ENCODE assay signal across 1 cellular context in genomic region chr16:47141773-47142468, GRCh38.
TF ChIP-seq lines count a peak whose summit lies in the region.

No MANE protein-coding gene starts in this region.

TF ChIP-seq in GM12878, 131 proteins besides CTCF, POLR2A, EP300 and RAD21 (continued from another document and continues in another):
- TF ChIP-seq ZBTB40 (IDR thresholded peaks at IDR 0.05; ENCODE audit: borderline replicate concordance) (no peak), PAX8 (IDR thresholded peaks at IDR 0.05) (no peak), BHLHE40 (IDR thresholded peaks at IDR 0.05; ENCODE audit: borderline replicate concordance in 1 of 2, low read depth in 2 of 2, low read length in 1 of 2) (peak in 1 of 2 experiments; percentile 38; a peak in 1 of 4 replicates), KLF5 (IDR thresholded peaks at IDR 0.05; ENCODE audit: partially characterized antibody) (no peak), E4F1 (IDR thresholded peaks at IDR 0.05; ENCODE audit: borderline replicate concordance, partially characterized antibody) (no peak), BACH1 (IDR thresholded peaks at IDR 0.05; ENCODE audit: borderline replicate concordance) (no peak), EZH2 (IDR thresholded peaks at IDR 0.05; ENCODE audit: borderline replicate concordance, control insufficient read depth, low read depth, low read length) (no peak), NBN (IDR thresholded peaks at IDR 0.05) (peak; percentile 58; the same call in 1 of the 2 replicates), ZNF687 (IDR thresholded peaks at IDR 0.05) (no peak), TBL1XR1 (IDR thresholded peaks at IDR 0.05; ENCODE audit: low read depth, low read length) (no peak), SKIL (IDR thresholded peaks at IDR 0.05; ENCODE audit: low read depth, poor library complexity, severe bottlenecking) (peak; percentile 37), LARP7 (IDR thresholded peaks at IDR 0.05) (no peak), TCF7 (IDR thresholded peaks at IDR 0.05; ENCODE audit: borderline replicate concordance) (no peak), KAT2A (conservative IDR thresholded peaks at IDR 0.05; ENCODE audit: control insufficient read depth, low read depth, low read length) (no peak), TCF3 (IDR thresholded peaks at IDR 0.05; ENCODE audit: borderline replicate concordance, insufficient read depth, low read depth, low read length) (no peak), JUND (IDR thresholded peaks at IDR 0.05; ENCODE audit: low read depth, low read length) (no peak), HCFC1 (IDR thresholded peaks at IDR 0.05; ENCODE audit: low read length) (peak; percentile 32; the same call in 1 of the 2 replicates), NR2C1 (IDR thresholded peaks at IDR 0.05) (no peak), ZNF217 (IDR thresholded peaks at IDR 0.05) (no peak), RCOR1 (conservative IDR thresholded peaks at IDR 0.05; ENCODE audit: low read depth, low read length) (0 out of 2 replicates have a peak, but pooled peaks have one; percentile 50), TAF1 (IDR thresholded peaks at IDR 0.05; ENCODE audit: borderline replicate concordance, low read depth, low read length) (peak; percentile 20; the same call in 1 of the 2 replicates), CEBPB (IDR thresholded peaks at IDR 0.05; ENCODE audit: borderline replicate concordance in 1 of 2, low read depth in 2 of 2, low read length in 2 of 2) (no peak), MYC (IDR thresholded peaks at IDR 0.05; ENCODE audit: insufficient read depth, insufficient read length, insufficient replicate concordance, low read length, severe bottlenecking) (peak; percentile 66), TARDBP (IDR thresholded peaks at IDR 0.05; ENCODE audit: borderline replicate concordance) (no peak), MEF2A (IDR thresholded peaks at IDR 0.05; ENCODE audit: insufficient read depth, low read depth, low read length) (no peak), PML (IDR thresholded peaks at IDR 0.05; ENCODE audit: low read length) (peak; percentile 30; the same call in 1 of the 2 replicates), MTA2 (IDR thresholded peaks at IDR 0.05; ENCODE audit: low read depth) (no peak; the same call in 1 of the 2 replicates), USF1 (IDR thresholded peaks at IDR 0.05; ENCODE audit: borderline replicate concordance, extremely low read length, insufficient read depth, low read depth, low read length) (no peak), POU2F2 (IDR thresholded peaks at IDR 0.05; ENCODE audit: borderline replicate concordance, low read depth, low read length) (peak; percentile 45; the same call in 1 of the 3 replicates), SMAD5 (IDR thresholded peaks at IDR 0.05; ENCODE audit: low read depth) (no peak), BCL3 (IDR thresholded peaks at IDR 0.05; ENCODE audit: borderline replicate concordance, insufficient read depth, low read depth, low read length, poor library complexity, severe bottlenecking) (no peak), STAT1 (conservative IDR thresholded peaks at IDR 0.05) (no peak), CBX3 (IDR thresholded peaks at IDR 0.05; ENCODE audit: borderline replicate concordance, low read depth) (no peak), BCLAF1 (IDR thresholded peaks at IDR 0.05) (no peak), ZBTB33 (IDR thresholded peaks at IDR 0.05) (no peak), RELB (IDR thresholded peaks at IDR 0.05; ENCODE audit: low read depth) (no peak; the same call in 1 of the 2 replicates)
